1 cellular context compared by ENCODE assay signal in genomic region chr3:193656878-193657282, GRCh38.
TF ChIP-seq lines count a peak whose summit lies in the region.

No MANE protein-coding gene starts in this region.

TF ChIP-seq in GM23338, 12 proteins besides CTCF, POLR2A, EP300 and RAD21 (continued from another document):
- no peak for TF ChIP-seq ZNF462 (CRISPR knock-in tag; IDR thresholded peaks at IDR 0.05)
- TF ChIP-seq CREB1 (CRISPR knock-in tag; IDR thresholded peaks at IDR 0.05; ENCODE audit: low read depth), result no peak
- no peak for TF ChIP-seq ZNF114 (CRISPR knock-in tag; IDR thresholded peaks at IDR 0.05)
- no peak for TF ChIP-seq REST (IDR thresholded peaks at IDR 0.05; ENCODE audit: unreplicated experiment)
- TF ChIP-seq EZH2 (IDR thresholded peaks at IDR 0.05; ENCODE audit: low read depth, unreplicated experiment), result no peak
